Comparison of ENCODE assay signal across 3 cellular contexts in genomic region chr2:117885308-117885707, GRCh38.
"Had no signal": no experiment of that assay in that cellular context is flagged by ENCODE, and none has a peak within 500 bp of the region (broad histone marks: within the 10 kb centered on the region; RNA-seq: fewer than 3 reads in every experiment).

No MANE protein-coding gene starts in this region.

- H3K4me3 ChIP-seq: GM12878 had no signal

- DNase-seq: GDM1, GF-D8 had no signal

- ATAC-seq: GM12878 had no signal
